In the genomic region with DNA sequence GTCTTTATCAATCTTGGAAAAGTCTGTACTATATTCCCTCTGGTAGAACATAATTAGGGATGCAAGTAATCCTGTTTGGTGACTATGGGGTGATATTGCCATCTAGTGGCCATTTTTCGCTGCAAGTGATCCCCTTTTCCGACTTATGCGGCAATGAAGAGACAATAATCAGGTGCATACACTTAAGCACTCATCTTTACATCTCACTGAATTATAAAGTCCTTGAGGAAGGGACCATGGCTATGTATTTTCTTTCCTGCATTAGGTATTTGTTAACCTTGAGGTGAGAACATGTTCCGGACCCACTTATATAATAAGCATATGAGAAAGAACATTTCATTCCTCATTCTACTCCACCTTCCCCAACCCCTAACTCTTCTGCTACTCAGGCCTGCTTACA, we compare ENCODE assay signal across 8 cellular contexts. TPM values are rescaled to one million over a fixed set of nuclear protein-coding genes. Genes with fewer than 3 reads are reported as not detected.
DNase-seq lines count a peak whose midpoint lies in the region; ATAC-seq and TF ChIP-seq lines count a peak whose summit lies in the region.

No MANE protein-coding gene starts in this region.

- WGBS in right lobe of liver (ENCODE audit: insufficient coverage, low coverage, low lambda C conversion rate, missing lambda C conversion rate), result 24% methylated on average over 4 of the region's 4 CpGs

- no peak for TF ChIP-seq POLR2A in right lobe of liver (IDR thresholded peaks at IDR 0.05)

- H3K27me3 ChIP-seq in dorsolateral prefrontal cortex, result no peaks in the 10 kb centered on the region
- H3K27me3 ChIP-seq in right lobe of liver, result no peaks in the 10 kb centered on the region

- no peaks in the 10 kb centered on the region for H3K4me1 ChIP-seq in right lobe of liver

- ATAC-seq in GM21717 (IDR thresholded peaks at IDR 0.05; ENCODE audit: unreplicated experiment) (peak; percentile 54), right lobe of liver (peak; percentile 83 to 91 (median 88)), GM21360 (IDR thresholded peaks at IDR 0.05; ENCODE audit: unreplicated experiment) (no peak)
- no peak for ATAC-seq in stimulated activated naive CD8-positive, alpha-beta T cell treated with anti-CD3 and anti-CD28 coated beads, Interleukin-15, Interleukin-2, amounts not matched to agents 100 U/mL and 50 U/mL, for 24 hours

- peak; percentile 82 to 98 (median 93) for TF ChIP-seq CTCF in dorsolateral prefrontal cortex (IDR thresholded peaks at IDR 0.05 in 54 of 56, conservative IDR thresholded peaks at IDR 0.05 in 2 of 56; ENCODE audit: low read depth in 1 of 56, partially characterized antibody in 56 of 56)
- TF ChIP-seq CTCF in right lobe of liver (IDR thresholded peaks at IDR 0.05), result peak; percentile 83 to 95 (median 90)

- DNase-seq in Caki2 (ENCODE audit: low read depth) (peak; percentile 44), NCI-H187 treated with DMSO at 0.1 percent for 48 hours (lab: John Stamatoyannopoulos, UW) (peak; percentile 48), T-helper 9 cell (peak; percentile 23), dorsolateral prefrontal cortex (peak in 4 of 10 donors; percentile 55 to 74 (median 72)), right lobe of liver (peak in 1 of 3 donors; percentile 59)
- DNase-seq in stimulated activated naive CD8-positive, alpha-beta T cell treated with anti-CD3 and anti-CD28 coated beads, Interleukin-15, Interleukin-2, amounts not matched to agents 100 U/mL and 50 U/mL, for 24 hours, result peak; percentile 51

- in situ Hi-C loops in Caki2 (cut with HindIII; ENCODE audit: low pct_unique_long_range_greater_than_20kb, low sequenced_read_pairs), result no loop called here

- peaks cover 0 to 32% (median 7%) of the 10 kb centered on the region in 4 donors for H3K36me3 ChIP-seq in right lobe of liver

- H3K4me3 ChIP-seq in dorsolateral prefrontal cortex (no peak overlapping the region), right lobe of liver (no peak overlapping the region)

- peaks cover 0 to 7% (median 0%) of the 10 kb centered on the region in 4 donors for H3K9me3 ChIP-seq in right lobe of liver

- H3K27ac ChIP-seq in dorsolateral prefrontal cortex (peak overlapping the region in 15 of 59 donors; percentile 0 to 53 (median 20)), right lobe of liver (no peak overlapping the region)

- intact Hi-C loops in dorsolateral prefrontal cortex (cut with DNase I) (loop anchor here (5.0 to 10.0 kb wide), 6 partner anchors 165 to 820 kb away; a partner anchor contains a TSS), right lobe of liver (cut with DNase I) (no loop called here)

RNA-seq across cellular contexts. Expression of a gene that starts 19.6 kb away (rescaled TPM):
- total RNA-seq in Caki2 (2014; rRNA removed; shearing (Covaris generic); ENCODE audit: low replicate concordance), result not detected in 2 replicates
- 10 to 100 TPM in 112 of 120 experiments, 1 to 10 TPM in 8; 4.5 to 44.2 (median 17.9) TPM for total RNA-seq in dorsolateral prefrontal cortex
- not detected for total RNA-seq in right lobe of liver

RNA-seq across cellular contexts. Expression of a gene that starts 21.0 kb away (rescaled TPM):
- 13.2 and 56.0 TPM in 2 replicates for total RNA-seq in Caki2 (2014; rRNA removed; shearing (Covaris generic); ENCODE audit: low replicate concordance)
- total RNA-seq in dorsolateral prefrontal cortex, result 10 to 100 TPM in 119 of 120 experiments, 1 to 10 TPM in 1; 9.8 to 40.5 (median 21.9) TPM
- 10 to 100 TPM in 3 of 6 experiments, 1 to 10 TPM in 3; 7.0 to 17.6 (median 10.4) TPM for total RNA-seq in right lobe of liver

Comparison
In these comparisons a context has a peak if more than half of its experiments do, and no peak if none do; other contexts are left out.
1. ATAC-seq: peak in GM21717 (single experiment) and right lobe of liver (4 of 4); none in stimulated activated naive CD8-positive, alpha-beta T cell treated with anti-CD3 and anti-CD28 coated beads, Interleukin-15, Interleukin-2, amounts not matched to agents 100 U/mL and 50 U/mL, for 24 hours (single experiment) and GM21360 (single experiment).
2. intact Hi-C loops: an anchor here in dorsolateral prefrontal cortex (5.0 to 10.0 kb wide); none called in right lobe of liver.